18 cellular contexts compared by ENCODE assay signal in the genomic region with DNA sequence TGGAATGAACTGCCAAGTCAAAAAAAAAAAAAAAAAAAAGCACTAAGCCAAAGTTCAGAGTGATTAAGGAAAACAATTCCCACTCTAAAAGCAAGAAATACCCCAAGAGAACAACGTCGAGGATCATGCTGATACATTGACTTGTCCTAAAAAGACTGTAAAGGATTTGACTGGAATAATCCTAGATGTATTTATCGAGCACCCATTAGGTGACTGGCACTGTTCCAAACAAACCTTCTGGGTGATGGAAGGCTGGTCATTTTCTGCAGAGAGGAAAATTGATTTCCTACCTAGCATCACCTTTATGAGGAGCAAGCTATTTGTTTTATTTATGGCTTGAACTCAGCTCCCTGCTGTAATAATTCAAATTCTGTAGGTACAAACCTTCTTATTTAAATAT.
DNase-seq lines count a peak whose midpoint lies in the region; TF ChIP-seq lines count a peak whose summit lies in the region.
"Had no signal": no experiment of that assay in that cellular context is flagged by ENCODE, and none has a peak within 500 bp of the region (broad histone marks: within the 10 kb centered on the region; RNA-seq: fewer than 3 reads in every experiment).

No MANE protein-coding gene starts in this region.

- CTCF ChIA-PET in HEK293T (lab: Yijun Ruan, JAX): no interaction called here

- peak; percentile 82 for DNase-seq in COR-L47 (lab: John Stamatoyannopoulos, UW)
- DNase-seq in HEK293T (ENCODE audit: extremely low spot score): no peak
- DNase-seq in NCI-H146 treated with DMSO at 0.1 percent for 48 hours (lab: John Stamatoyannopoulos, UW; ENCODE audit: unreplicated experiment): peak; percentile 89
- peak; percentile 95 for DNase-seq in NCI-H69 (lab: John Stamatoyannopoulos, UW)
- no peak for DNase-seq in substantia nigra (lab: John Stamatoyannopoulos, UW)
- DNase-seq in stimulated activated CD4-positive, alpha-beta T cell treated with anti-CD3 and anti-CD28 coated beads, Interleukin-1b, Interleukin-23, amount 100 ng/mL, for 48 hours: no peak
- no peak for DNase-seq in GM03348 (ENCODE audit: low spot score)
- no peak for DNase-seq in activated CD8-positive, alpha-beta memory T cell treated with anti-CD3 and anti-CD28 coated beads, Interleukin-2, amount 50 U/mL, for 48 hours
- DNase-seq: CD4-positive, alpha-beta memory T cell; GF-D8; H9; NCI-H1436 treated with DMSO at 0.1 percent for 48 hours; NCI-H2171; NCI-H510A; Peyer's patch; SW 1271; T-helper 2 cell had no signal

- POLR2A ChIA-PET in HEK293T (lab: Yijun Ruan, JAX): no interaction called here

- H3K27ac ChIP-seq in substantia nigra (ENCODE audit: low read depth, low read length, poor library complexity, severe bottlenecking): no peak overlapping the region
- H3K27ac ChIP-seq: BLaER1, Peyer's patch had no signal

TF ChIP-seq in HEK293T, 16 proteins besides CTCF, POLR2A, EP300 and RAD21:
- TF ChIP-seq FOXM1 (IDR thresholded peaks at IDR 0.05; ENCODE audit: borderline replicate concordance) (no peak), FOXA1 (IDR thresholded peaks at IDR 0.05) (no peak), ARNT (IDR thresholded peaks at IDR 0.05) (no peak), ELF4 (IDR thresholded peaks at IDR 0.05) (no peak), SP1 (IDR thresholded peaks at IDR 0.05) (no peak), NFRKB (IDR thresholded peaks at IDR 0.05) (no peak), LEF1 (IDR thresholded peaks at IDR 0.05; ENCODE audit: borderline replicate concordance) (no peak), ZNF384 (IDR thresholded peaks at IDR 0.05) (peak; percentile 60; the same call in 1 of the 2 replicates), PKNOX1 (IDR thresholded peaks at IDR 0.05) (peak; percentile 70; the same call in 1 of the 2 replicates), L3MBTL2 (conservative IDR thresholded peaks at IDR 0.05) (no peak), BHLHE40 (IDR thresholded peaks at IDR 0.05; ENCODE audit: borderline replicate concordance) (no peak), CTBP1 (IDR thresholded peaks at IDR 0.05; ENCODE audit: borderline replicate concordance) (no peak)

Comparison
In these comparisons a context has a peak if more than half of its experiments do, and no peak if none do; other contexts are left out.
1. DNase-seq: peak in COR-L47 (single experiment), NCI-H146 treated with DMSO at 0.1 percent for 48 hours (single experiment) and NCI-H69 (single experiment); none in HEK293T (single experiment), substantia nigra (0 of 49), stimulated activated CD4-positive, alpha-beta T cell treated with anti-CD3 and anti-CD28 coated beads, Interleukin-1b, Interleukin-23, amount 100 ng/mL, for 48 hours (single experiment), GM03348 (single experiment) and activated CD8-positive, alpha-beta memory T cell treated with anti-CD3 and anti-CD28 coated beads, Interleukin-2, amount 50 U/mL, for 48 hours (single experiment).